14 cellular contexts compared by ENCODE assay signal in genomic region chr6:6730831-6731230, GRCh38.
DNase-seq lines count a peak whose midpoint lies in the region; ATAC-seq and TF ChIP-seq lines count a peak whose summit lies in the region.
"Had no signal": no experiment of that assay in that cellular context is flagged by ENCODE, and none has a peak within 500 bp of the region (broad histone marks: within the 10 kb centered on the region; RNA-seq: fewer than 3 reads in every experiment).

No MANE protein-coding gene starts in this region.

- H3K4me2 ChIP-seq in osteoblast (ENCODE audit: insufficient read depth, low read length) = no peak overlapping the region

- ATAC-seq in GM18502 (IDR thresholded peaks at IDR 0.05; ENCODE audit: poor library complexity, unreplicated experiment) (no peak), HG03565 (IDR thresholded peaks at IDR 0.05; ENCODE audit: unreplicated experiment) (no peak)
- ATAC-seq: naive thymus-derived CD8-positive, alpha-beta T cell had no signal

- no peaks in the 10 kb centered on the region for H4K20me1 ChIP-seq in osteoblast (ENCODE audit: insufficient read depth, low read length)

- peak; percentile 45 for DNase-seq in Caki2 (ENCODE audit: low read depth)
- peak; percentile 54 for DNase-seq in MV-4-11 (lab: John Stamatoyannopoulos, UW)
- peak; percentile 52 for DNase-seq in dermis blood vessel endothelial cell
- peak; percentile 95 for DNase-seq in osteoblast (ENCODE audit: insufficient read length, low spot score, missing footprints)
- no peak for DNase-seq in activated naive CD4-positive, alpha-beta T cell treated with anti-CD3 and anti-CD28 coated beads, Interleukin-2, amount 50 U/mL, for 16 hours
- no peak for DNase-seq in inferior parietal cortex (ENCODE audit: extremely low spot score)
- DNase-seq: activated naive CD4-positive, alpha-beta T cell; DND-41; esophagus squamous epithelium; naive thymus-derived CD8-positive, alpha-beta T cell; NCI-H748 treated with DMSO at 0.1 percent for 48 hours; T1000 had no signal

- H3K9me3 ChIP-seq in osteoblast (ENCODE audit: low read depth, low read length) = no peaks in the 10 kb centered on the region
- H3K9me3 ChIP-seq: esophagus squamous epithelium had no signal

- peak overlapping the region; percentile 88 for H2AFZ ChIP-seq in osteoblast (ENCODE audit: low read length)

- no peak for TF ChIP-seq CTCF in osteoblast (IDR thresholded peaks at IDR 0.05; ENCODE audit: extremely low read depth, low read depth, low read length)

- in situ Hi-C loops in Caki2 (cut with HindIII; ENCODE audit: low pct_unique_long_range_greater_than_20kb, low sequenced_read_pairs) = no loop called here

- no peaks in the 10 kb centered on the region for H3K79me2 ChIP-seq in osteoblast (ENCODE audit: insufficient read depth, low read length)

- H3K4me3 ChIP-seq in osteoblast (ENCODE audit: insufficient read depth, low read length) = no peak overlapping the region
- H3K4me3 ChIP-seq: esophagus squamous epithelium had no signal

- H3K27ac ChIP-seq in osteoblast (ENCODE audit: low read depth, low read length) = peak overlapping the region; percentile 35

- H3K27me3 ChIP-seq in osteoblast (ENCODE audit: insufficient read depth, low read length) = no peaks in the 10 kb centered on the region
- H3K27me3 ChIP-seq: esophagus squamous epithelium had no signal

- no peaks in the 10 kb centered on the region for H3K36me3 ChIP-seq in osteoblast (ENCODE audit: insufficient read depth, low read length)
- H3K36me3 ChIP-seq: esophagus squamous epithelium had no signal

- H3K4me1 ChIP-seq in osteoblast (ENCODE audit: insufficient read depth, low read length) = peaks cover 4% of the 10 kb centered on the region

Comparison
In these comparisons a context has a peak if more than half of its experiments do, and no peak if none do; other contexts are left out.
1. DNase-seq: peak in Caki2 (single experiment), MV-4-11 (single experiment), dermis blood vessel endothelial cell (single experiment) and osteoblast (single experiment); none in activated naive CD4-positive, alpha-beta T cell treated with anti-CD3 and anti-CD28 coated beads, Interleukin-2, amount 50 U/mL, for 16 hours (single experiment) and inferior parietal cortex (single experiment).